In the genomic region with DNA sequence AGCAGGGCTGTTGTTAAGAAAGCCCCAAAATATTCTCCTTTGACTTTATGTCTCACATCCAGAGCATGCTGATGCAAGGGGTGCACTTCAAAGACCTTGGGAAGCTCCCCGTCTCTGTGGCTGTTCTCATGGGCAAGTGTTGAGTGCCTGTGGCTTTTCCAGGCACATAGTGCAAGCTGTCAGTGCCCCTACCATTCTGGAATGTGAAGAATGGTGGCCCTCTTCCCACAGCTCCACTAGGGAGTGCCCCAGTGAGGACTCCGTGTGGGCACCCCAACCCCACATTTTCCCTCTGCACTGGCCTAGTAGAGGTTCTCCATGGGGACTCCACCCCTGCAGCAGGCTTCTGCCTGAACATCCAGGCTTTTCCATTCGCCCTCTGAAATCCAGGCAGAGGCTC, we compare ENCODE assay signal across 18 cellular contexts.
DNase-seq lines count a peak whose midpoint lies in the region; ATAC-seq, FAIRE-seq and TF ChIP-seq lines count a peak whose summit lies in the region.
"Had no signal": no experiment of that assay in that cellular context is flagged by ENCODE, and none has a peak within 500 bp of the region (broad histone marks: within the 10 kb centered on the region; RNA-seq: fewer than 3 reads in every experiment).

No MANE protein-coding gene starts in this region.

- H3K4me3 ChIP-seq in Peyer's patch (no peak overlapping the region), HepG2 (replicated peaks in 1 of 3; ENCODE audit: insufficient read depth in 1 of 3, low read depth in 2 of 3, low read length in 3 of 3) (peak overlapping the region in 1 of 3 experiments; percentile 46; a peak in 2 of 6 replicates), pancreas (no peak overlapping the region)
- H3K4me3 ChIP-seq: GM12878, GM23338, HAP-1 had no signal

- H3K36me3 ChIP-seq in Peyer's patch (no peaks in the 10 kb centered on the region), HepG2 (replicated peaks in 1 of 2; ENCODE audit: control insufficient read depth in 1 of 2, insufficient read depth in 2 of 2, low read length in 2 of 2) (no peaks in the 10 kb centered on the region), pancreas (no peaks in the 10 kb centered on the region)
- H3K36me3 ChIP-seq: HAP-1 had no signal

- no peak overlapping the region for H3K9ac ChIP-seq in HepG2 (ENCODE audit: insufficient read depth, low read depth, low read length)

- BruUV-seq in HepG2 (replicated peaks; lab: Mats Ljungman, UMichigan) = no TSS peak

- H3K79me2 ChIP-seq in HepG2 (ENCODE audit: insufficient read depth, low read length) = no peaks in the 10 kb centered on the region

- DNase-seq in Peyer's patch = no peak
- DNase-seq in HepG2 (ENCODE audit: low spot score) = no peak
- no peak for DNase-seq in pancreas
- DNase-seq in H54 (ENCODE audit: insufficient read length, low spot score) = no peak
- no peak for DNase-seq in inferior parietal cortex (ENCODE audit: extremely low spot score)
- DNase-seq in stimulated activated naive B cell treated with anti-CD40 and anti-IgM and Interleukin-4, amounts not matched to agents 10 μg/mL and 1 μg/mL and 100 μg/mL, for 72 hours = no peak
- DNase-seq: C1 segment of cervical spinal cord; Calu3; CD4-positive, alpha-beta T cell; DMS 273 treated with DMSO at 0.1 percent for 48 hours had no signal

- TF ChIP-seq RAD21 in HepG2 (CRISPR knock-in tag; IDR thresholded peaks at IDR 0.05) = no peak

- TF ChIP-seq EP300 in HepG2 (IDR thresholded peaks at IDR 0.05; ENCODE audit: low read depth in 2 of 2, low read length in 2 of 2) (no peak), HepG2 (CRISPR knock-in tag; IDR thresholded peaks at IDR 0.05; ENCODE audit: borderline replicate concordance) (no peak)

- CTCF ChIA-PET in HepG2 (lab: Yijun Ruan, JAX; ENCODE audit: low intra/inter-chr PET ratio, low total read pairs) = no interaction called here

- H4K20me1 ChIP-seq in HepG2 (ENCODE audit: insufficient read depth, low read length) = no peaks in the 10 kb centered on the region

- FAIRE-seq in HepG2 (lab: Jason Lieb, UNC) = no peak
- FAIRE-seq in pancreas (lab: Jason Lieb, UNC) = no peak
- no peak for FAIRE-seq in H54 (lab: Jason Lieb, UNC)
- FAIRE-seq: A204.1, GM12878, GM18507, HTR-8/SVneo had no signal

- H3K27me3 Mint-ChIP-seq in stimulated activated naive B cell treated with anti-CD40 and anti-IgM and Interleukin-4, amounts not matched to agents 10 μg/mL and 1 μg/mL and 100 μg/mL, for 72 hours = no peaks in the 10 kb centered on the region
- H3K27me3 Mint-ChIP-seq: B cell; CD4-positive, alpha-beta T cell had no signal

- H3K9me3 ChIP-seq in Peyer's patch = no peaks in the 10 kb centered on the region
- peaks cover 12% of the 10 kb centered on the region; the same call in 1 of the 2 replicates for H3K9me3 ChIP-seq in HepG2 (ENCODE audit: low read length)
- H3K9me3 ChIP-seq in pancreas = no peaks in the 10 kb centered on the region
- H3K9me3 ChIP-seq: HAP-1 had no signal

- H3K27ac ChIP-seq in Peyer's patch = peak overlapping the region in 3 of 4 donors; percentile 21 to 79 (median 65)
- H3K27ac ChIP-seq in HepG2 (ENCODE audit: extremely low read length, insufficient read depth, low read length) = no peak overlapping the region
- peak overlapping the region; percentile 17 to 84 (median 53) for H3K27ac ChIP-seq in pancreas

- intact Hi-C loops in HepG2 (cut with micrococcal nuclease; ENCODE audit: unreplicated experiment) (no loop called here), pancreas (cut with DNase I) (no loop called here)

- TF ChIP-seq CTCF in Peyer's patch (IDR thresholded peaks at IDR 0.05) (no peak), HepG2 (CRISPR knock-in tag; IDR thresholded peaks at IDR 0.05) (no peak), pancreas (IDR thresholded peaks at IDR 0.05) (no peak)

- H3K36me3 Mint-ChIP-seq in stimulated activated naive B cell treated with anti-CD40 and anti-IgM and Interleukin-4, amounts not matched to agents 10 μg/mL and 1 μg/mL and 100 μg/mL, for 72 hours = no peaks in the 10 kb centered on the region

- H3K4me1 ChIP-seq in Peyer's patch (peaks cover 0 to 3% (median 0%) of the 10 kb centered on the region in 4 donors), HepG2 (ENCODE audit: insufficient read depth, low read length) (peaks cover 21% of the 10 kb centered on the region), pancreas (peaks cover 11 to 34% (median 32%) of the 10 kb centered on the region in 3 donors)
- H3K4me1 ChIP-seq: HAP-1 had no signal

- H2AFZ ChIP-seq in HepG2 (ENCODE audit: low read length) = no peak overlapping the region
- H2AFZ ChIP-seq: GM23338 had no signal

- no peaks in the 10 kb centered on the region for H3K27me3 ChIP-seq in Peyer's patch
- H3K27me3 ChIP-seq in HepG2 (ENCODE audit: control insufficient read depth in 1 of 2, insufficient read depth in 2 of 2, low read length in 2 of 2) = no peaks in the 10 kb centered on the region
- H3K27me3 ChIP-seq in pancreas = no peaks in the 10 kb centered on the region

- ATAC-seq in HepG2 (peak; percentile 59), pancreas (no peak), HG03565 (IDR thresholded peaks at IDR 0.05; ENCODE audit: unreplicated experiment) (no peak)
- ATAC-seq in stimulated activated naive B cell treated with anti-CD40 and anti-IgM and Interleukin-4, amounts not matched to agents 10 μg/mL and 1 μg/mL and 100 μg/mL, for 72 hours (replicated peaks) = no peak
- ATAC-seq: GM12878, GM23338 had no signal

- H3K27ac Mint-ChIP-seq in stimulated activated naive B cell treated with anti-CD40 and anti-IgM and Interleukin-4, amounts not matched to agents 10 μg/mL and 1 μg/mL and 100 μg/mL, for 72 hours = no peak overlapping the region
- H3K27ac Mint-ChIP-seq: B cell; CD4-positive, alpha-beta T cell; GM23338 had no signal

- H3K9me3 Mint-ChIP-seq in stimulated activated naive B cell treated with anti-CD40 and anti-IgM and Interleukin-4, amounts not matched to agents 10 μg/mL and 1 μg/mL and 100 μg/mL, for 72 hours = peaks cover under 1 to 8% of the 10 kb centered on the region in 2 donors

- POLR2A ChIA-PET in HepG2 (lab: Yijun Ruan, JAX) = no interaction called here

- 36% methylated on average over 2 of the region's 3 CpGs for WGBS in HepG2 (ENCODE audit: low lambda C conversion rate)
- 69 to 72% methylated on average over 3 of the region's 3 CpGs for WGBS in pancreas, 2 donors

- H3K4me3 Mint-ChIP-seq in stimulated activated naive B cell treated with anti-CD40 and anti-IgM and Interleukin-4, amounts not matched to agents 10 μg/mL and 1 μg/mL and 100 μg/mL, for 72 hours = no peak overlapping the region
- H3K4me3 Mint-ChIP-seq: B cell; CD4-positive, alpha-beta T cell; GM23338 had no signal

- no peaks in the 10 kb centered on the region for H3K4me1 Mint-ChIP-seq in stimulated activated naive B cell treated with anti-CD40 and anti-IgM and Interleukin-4, amounts not matched to agents 10 μg/mL and 1 μg/mL and 100 μg/mL, for 72 hours
- H3K4me1 Mint-ChIP-seq: B cell, GM23338 had no signal

- in situ Hi-C loops in HepG2 (cut with HindIII; ENCODE audit: extremely low pct_ligation_motif_present, low pct_unique_long_range_greater_than_20kb) = no loop called here

- TF ChIP-seq POLR2A in Peyer's patch (IDR thresholded peaks at IDR 0.05) (no peak), HepG2 (IDR thresholded peaks at IDR 0.05; ENCODE audit: insufficient read depth in 1 of 2, low read depth in 2 of 2, low read length in 2 of 2) (no peak), H54 (IDR thresholded peaks at IDR 0.05; ENCODE audit: low read depth, low read length) (no peak)

- peak overlapping the region; percentile 68 for H3K4me2 ChIP-seq in HepG2 (ENCODE audit: low read depth, low read length)
- H3K4me2 ChIP-seq: GM23338 had no signal

TF ChIP-seq in HepG2, 621 proteins besides CTCF, POLR2A, EP300 and RAD21 (continues in another document):
- TF ChIP-seq SNAPC2 (CRISPR knock-in tag; IDR thresholded peaks at IDR 0.05) (no peak), ZNF564 (CRISPR knock-in tag; IDR thresholded peaks at IDR 0.05) (no peak), ZSCAN9 (CRISPR knock-in tag; IDR thresholded peaks at IDR 0.05; ENCODE audit: borderline replicate concordance) (no peak)
- TF ChIP-seq, protein P1, sequence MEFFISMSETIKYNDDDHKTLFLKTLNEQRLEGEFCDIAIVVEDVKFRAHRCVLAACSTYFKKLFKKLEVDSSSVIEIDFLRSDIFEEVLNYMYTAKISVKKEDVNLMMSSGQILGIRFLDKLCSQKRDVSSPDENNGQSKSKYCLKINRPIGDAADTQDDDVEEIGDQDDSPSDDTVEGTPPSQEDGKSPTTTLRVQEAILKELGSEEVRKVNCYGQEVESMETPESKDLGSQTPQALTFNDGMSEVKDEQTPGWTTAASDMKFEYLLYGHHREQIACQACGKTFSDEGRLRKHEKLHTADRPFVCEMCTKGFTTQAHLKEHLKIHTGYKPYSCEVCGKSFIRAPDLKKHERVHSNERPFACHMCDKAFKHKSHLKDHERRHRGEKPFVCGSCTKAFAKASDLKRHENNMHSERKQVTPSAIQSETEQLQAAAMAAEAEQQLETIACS (CRISPR knock-in tag; IDR thresholded peaks at IDR 0.05) = no peak
